Comparison of ENCODE assay signal across 1 cellular context in genomic region chr18:74748809-74749208, GRCh38.
A peak's percentile ranks its signal among the peaks of the same experiment; 100 is the strongest.
TF ChIP-seq lines count a peak whose summit lies in the region.

No MANE protein-coding gene starts in this region.

TF ChIP-seq in HEK293, 187 proteins besides CTCF, POLR2A, EP300 and RAD21 (continued from another document and continues in another):
- no peak for TF ChIP-seq PBX3 (CRISPR knock-in tag; IDR thresholded peaks at IDR 0.05)
- peak; percentile 37; the same call in 1 of the 2 replicates for TF ChIP-seq ZSCAN30 (tag by site-specific recombination; IDR thresholded peaks at IDR 0.05)
- TF ChIP-seq ZFP37 (tag by site-specific recombination; IDR thresholded peaks at IDR 0.05), result no peak
- no peak for TF ChIP-seq KLF7 (tag by site-specific recombination; IDR thresholded peaks at IDR 0.05; ENCODE audit: borderline replicate concordance)
- TF ChIP-seq ZNF274 (IDR thresholded peaks at IDR 0.05; ENCODE audit: low read length), result no peak
- TF ChIP-seq ZNF274 (tag by site-specific recombination; IDR thresholded peaks at IDR 0.05; ENCODE audit: borderline replicate concordance), result no peak
- no peak for TF ChIP-seq MEIS1 (CRISPR knock-in tag; IDR thresholded peaks at IDR 0.05; ENCODE audit: borderline replicate concordance)
- TF ChIP-seq ZNF239 (tag by site-specific recombination; IDR thresholded peaks at IDR 0.05), result no peak
- TF ChIP-seq ZNF19 (tag by site-specific recombination; IDR thresholded peaks at IDR 0.05; ENCODE audit: low read depth), result no peak
- TF ChIP-seq ZNF549 (tag by site-specific recombination; IDR thresholded peaks at IDR 0.05), result no peak
- TF ChIP-seq ZNF621 (tag by site-specific recombination; IDR thresholded peaks at IDR 0.05), result no peak
- no peak for TF ChIP-seq SCRT2 (tag by site-specific recombination; IDR thresholded peaks at IDR 0.05)
- no peak for TF ChIP-seq GFI1B (tag by site-specific recombination; IDR thresholded peaks at IDR 0.05)
- TF ChIP-seq TCF7L2 (IDR thresholded peaks at IDR 0.05; ENCODE audit: borderline replicate concordance, low read depth, low read length), result no peak
- no peak for TF ChIP-seq ZBTB17 (tag by site-specific recombination; IDR thresholded peaks at IDR 0.05)
- TF ChIP-seq ZNF211 (tag by site-specific recombination; IDR thresholded peaks at IDR 0.05; ENCODE audit: low read depth), result no peak
- no peak for TF ChIP-seq ZNF629 (tag by site-specific recombination; IDR thresholded peaks at IDR 0.05)
- TF ChIP-seq ZEB2 (tag by site-specific recombination; IDR thresholded peaks at IDR 0.05), result no peak
- TF ChIP-seq ZNF23 (tag by site-specific recombination; IDR thresholded peaks at IDR 0.05; ENCODE audit: borderline replicate concordance), result no peak
- no peak for TF ChIP-seq ZNF658 (tag by site-specific recombination; IDR thresholded peaks at IDR 0.05)
- no peak for TF ChIP-seq GLI2 (tag by site-specific recombination; IDR thresholded peaks at IDR 0.05; ENCODE audit: borderline replicate concordance, low read depth)
- TF ChIP-seq REPIN1 (tag by site-specific recombination; IDR thresholded peaks at IDR 0.05; ENCODE audit: low read depth), result no peak
- TF ChIP-seq ZBTB26 (tag by site-specific recombination; optimal IDR thresholded peaks at IDR 0.05), result no peak
- no peak for TF ChIP-seq ZNF555 (tag by site-specific recombination; conservative IDR thresholded peaks at IDR 0.05)
- TF ChIP-seq ZNF398 (tag by site-specific recombination; IDR thresholded peaks at IDR 0.05), result no peak
- TF ChIP-seq ZNF16 (tag by site-specific recombination; IDR thresholded peaks at IDR 0.05; ENCODE audit: low read depth), result no peak
- no peak for TF ChIP-seq ZNF518A (tag by site-specific recombination; conservative IDR thresholded peaks at IDR 0.05; ENCODE audit: low read depth)
- no peak for TF ChIP-seq ZNF777 (tag by site-specific recombination; IDR thresholded peaks at IDR 0.05; ENCODE audit: borderline replicate concordance)
- TF ChIP-seq PRDM4 (tag by site-specific recombination; IDR thresholded peaks at IDR 0.05), result peak; percentile 41; the same call in 1 of the 2 replicates
- peak; percentile 87 for TF ChIP-seq OSR2 (tag by site-specific recombination; IDR thresholded peaks at IDR 0.05)
- TF ChIP-seq ZNF449 (tag by site-specific recombination; IDR thresholded peaks at IDR 0.05), result no peak
- TF ChIP-seq ZNF639 (tag by site-specific recombination; IDR thresholded peaks at IDR 0.05), result no peak
- no peak for TF ChIP-seq MZF1 (tag by site-specific recombination; IDR thresholded peaks at IDR 0.05; ENCODE audit: borderline replicate concordance)
- TF ChIP-seq GLIS1 (tag by site-specific recombination; IDR thresholded peaks at IDR 0.05), result peak; percentile 84
- TF ChIP-seq ZNF510 (tag by site-specific recombination; IDR thresholded peaks at IDR 0.05; ENCODE audit: insufficient replicate concordance), result no peak
- no peak for TF ChIP-seq ZNF488 (tag by site-specific recombination; IDR thresholded peaks at IDR 0.05)
- TF ChIP-seq ZBTB20 (tag by site-specific recombination; IDR thresholded peaks at IDR 0.05), result no peak
- no peak for TF ChIP-seq ZFP69B (tag by site-specific recombination; IDR thresholded peaks at IDR 0.05)
- TF ChIP-seq ZNF623 (tag by site-specific recombination; IDR thresholded peaks at IDR 0.05), result no peak
- TF ChIP-seq ZNF324 (tag by site-specific recombination; IDR thresholded peaks at IDR 0.05), result no peak
- TF ChIP-seq ZNF133 (tag by site-specific recombination; IDR thresholded peaks at IDR 0.05), result no peak
- TF ChIP-seq ZNF394 (tag by site-specific recombination; IDR thresholded peaks at IDR 0.05; ENCODE audit: borderline replicate concordance), result no peak
- TF ChIP-seq REST (tag by site-specific recombination; IDR thresholded peaks at IDR 0.05), result peak; percentile 52; the same call in 1 of the 2 replicates
- TF ChIP-seq ZNF423 (tag by site-specific recombination; IDR thresholded peaks at IDR 0.05), result peak; percentile 93
- no peak for TF ChIP-seq KLF10 (tag by site-specific recombination; IDR thresholded peaks at IDR 0.05)
- TF ChIP-seq TRIM28 (IDR thresholded peaks at IDR 0.05; ENCODE audit: borderline replicate concordance, low read length), result no peak
- TF ChIP-seq ZNF664 (tag by site-specific recombination; IDR thresholded peaks at IDR 0.05), result no peak
- no peak for TF ChIP-seq EGR2 (tag by site-specific recombination; IDR thresholded peaks at IDR 0.05; ENCODE audit: low read depth)
